Comparison of ENCODE assay signal across 1 cellular context in genomic region chr21:36615274-36615964, GRCh38.
A peak's percentile ranks its signal among the peaks of the same experiment; 100 is the strongest.
TF ChIP-seq lines count a peak whose summit lies in the region.

No MANE protein-coding gene starts in this region.

TF ChIP-seq in HepG2, 621 proteins besides CTCF, POLR2A, EP300 and RAD21 (continued from another document):
- TF ChIP-seq ARID3A (IDR thresholded peaks at IDR 0.05; ENCODE audit: low read depth, low read length), result no peak
- TF ChIP-seq PCBP2 (optimal IDR thresholded peaks at IDR 0.05; ENCODE audit: low read depth, low read length, poor library complexity, severe bottlenecking), result no peak
- no peak for TF ChIP-seq NONO (IDR thresholded peaks at IDR 0.05)
- TF ChIP-seq NONO (CRISPR knock-in tag; conservative IDR thresholded peaks at IDR 0.05), result no peak
- TF ChIP-seq ZNF740 (CRISPR knock-in tag; IDR thresholded peaks at IDR 0.05), result peak; percentile 89
